Comparison of ENCODE assay signal across 15 cellular contexts in the genomic region with DNA sequence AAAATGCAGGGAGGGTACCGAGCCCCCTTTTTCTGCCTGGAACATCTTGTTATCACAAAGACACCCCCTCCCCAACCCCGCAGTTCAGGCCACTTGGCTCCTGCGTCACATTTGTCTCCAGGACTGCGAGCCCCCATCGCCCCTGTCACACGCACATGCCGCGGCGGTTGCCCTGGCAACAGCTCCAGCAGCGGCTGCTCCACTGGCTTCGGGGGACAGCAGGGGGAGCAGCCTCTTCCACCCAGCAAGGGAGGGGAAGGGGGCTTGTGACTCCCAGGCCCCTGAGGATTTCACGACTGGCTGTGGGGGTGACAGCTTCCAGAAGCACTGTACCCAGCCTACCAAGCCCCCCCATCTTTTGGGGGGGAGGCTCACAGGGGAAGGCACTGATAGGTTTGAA. TPM values are rescaled to one million over a fixed set of nuclear protein-coding genes. Genes with fewer than 3 reads are reported as not detected.
DNase-seq lines count a peak whose midpoint lies in the region; ATAC-seq and TF ChIP-seq lines count a peak whose summit lies in the region.
"Had no signal": no experiment of that assay in that cellular context is flagged by ENCODE, and none has a peak within 500 bp of the region (broad histone marks: within the 10 kb centered on the region; RNA-seq: fewer than 3 reads in every experiment).

No MANE protein-coding gene starts in this region.

- peaks cover 14% of the 10 kb centered on the region for H3K4me1 Mint-ChIP-seq in WTC11

- H3K27me3 Mint-ChIP-seq in WTC11 (ENCODE audit: low read depth), result peaks cover 35% of the 10 kb centered on the region

- H3K36me3 Mint-ChIP-seq in WTC11, result no peaks in the 10 kb centered on the region

- no peak overlapping the region for H3K27ac Mint-ChIP-seq in WTC11
- H3K27ac Mint-ChIP-seq: T-helper 17 cell had no signal

- no peaks in the 10 kb centered on the region for H3K9me3 Mint-ChIP-seq in WTC11

- CTCF ChIA-PET in WTC11 (lab: Charles Lee), result interaction anchor here (1.1 to 4.3 kb wide), 3 partner anchors 10 to 35 kb away, joined by 3 to 19 read pairs (median 5); no protein-coding TSS in a partner anchor

- TF ChIP-seq CTCF in WTC11 (IDR thresholded peaks at IDR 0.05), result no peak

- TF ChIP-seq POLR2A in erythroblast (IDR thresholded peaks at IDR 0.05; ENCODE audit: low read length), result no peak

- no peak overlapping the region for H3K4me3 Mint-ChIP-seq in WTC11

- peak; percentile 76 for DNase-seq in DMS 273 (lab: John Stamatoyannopoulos, UW; ENCODE audit: unreplicated experiment)
- no peak for DNase-seq in DMS 273 treated with DMSO at 0.1 percent for 48 hours (lab: John Stamatoyannopoulos, UW)
- peak; percentile 13 for DNase-seq in ELR (ENCODE audit: low read depth)
- peak; percentile 61 for DNase-seq in WTC11 (ENCODE audit: low spot score)
- DNase-seq in left kidney (ENCODE audit: low read depth, low spot score), result peak; percentile 69
- DNase-seq in erythroblast (lab: John Stamatoyannopoulos, UW), result no peak
- DNase-seq: activated CD4-positive, alpha-beta T cell treated with anti-CD3 and anti-CD28 coated beads for 4 hours; activated T-cell treated with anti-CD3 and anti-CD28 coated beads, Interleukin-2, amount 50 U/mL, for 48 hours; amniotic stem cell; Caco-2; mammary epithelial cell; NCI-H446; T-helper 17 cell had no signal

- ATAC-seq in WTC11 (no peak), GM21526 (IDR thresholded peaks at IDR 0.05; ENCODE audit: low FRiP score, unreplicated experiment) (no peak), GM21423 (IDR thresholded peaks at IDR 0.05; ENCODE audit: unreplicated experiment) (no peak)
- ATAC-seq: T-helper 17 cell had no signal

- POLR2A ChIA-PET in WTC11 (lab: Charles Lee), result no interaction called here

TF ChIP-seq in WTC11, 78 proteins besides CTCF, POLR2A, EP300 and RAD21:
- TF ChIP-seq, protein P1, sequence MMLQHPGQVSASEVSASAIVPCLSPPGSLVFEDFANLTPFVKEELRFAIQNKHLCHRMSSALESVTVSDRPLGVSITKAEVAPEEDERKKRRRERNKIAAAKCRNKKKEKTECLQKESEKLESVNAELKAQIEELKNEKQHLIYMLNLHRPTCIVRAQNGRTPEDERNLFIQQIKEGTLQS (CRISPR knock-in tag; conservative IDR thresholded peaks at IDR 0.05), result no peak
- no peak for TF ChIP-seq TP53 (CRISPR knock-in tag; IDR thresholded peaks at IDR 0.05)
- TF ChIP-seq, protein P2, sequence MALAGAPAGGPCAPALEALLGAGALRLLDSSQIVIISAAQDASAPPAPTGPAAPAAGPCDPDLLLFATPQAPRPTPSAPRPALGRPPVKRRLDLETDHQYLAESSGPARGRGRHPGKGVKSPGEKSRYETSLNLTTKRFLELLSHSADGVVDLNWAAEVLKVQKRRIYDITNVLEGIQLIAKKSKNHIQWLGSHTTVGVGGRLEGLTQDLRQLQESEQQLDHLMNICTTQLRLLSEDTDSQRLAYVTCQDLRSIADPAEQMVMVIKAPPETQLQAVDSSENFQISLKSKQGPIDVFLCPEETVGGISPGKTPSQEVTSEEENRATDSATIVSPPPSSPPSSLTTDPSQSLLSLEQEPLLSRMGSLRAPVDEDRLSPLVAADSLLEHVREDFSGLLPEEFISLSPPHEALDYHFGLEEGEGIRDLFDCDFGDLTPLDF (CRISPR knock-in tag; IDR thresholded peaks at IDR 0.05), result no peak
- TF ChIP-seq RELA (CRISPR knock-in tag; IDR thresholded peaks at IDR 0.05; ENCODE audit: borderline replicate concordance), result no peak
- TF ChIP-seq, protein P3, sequence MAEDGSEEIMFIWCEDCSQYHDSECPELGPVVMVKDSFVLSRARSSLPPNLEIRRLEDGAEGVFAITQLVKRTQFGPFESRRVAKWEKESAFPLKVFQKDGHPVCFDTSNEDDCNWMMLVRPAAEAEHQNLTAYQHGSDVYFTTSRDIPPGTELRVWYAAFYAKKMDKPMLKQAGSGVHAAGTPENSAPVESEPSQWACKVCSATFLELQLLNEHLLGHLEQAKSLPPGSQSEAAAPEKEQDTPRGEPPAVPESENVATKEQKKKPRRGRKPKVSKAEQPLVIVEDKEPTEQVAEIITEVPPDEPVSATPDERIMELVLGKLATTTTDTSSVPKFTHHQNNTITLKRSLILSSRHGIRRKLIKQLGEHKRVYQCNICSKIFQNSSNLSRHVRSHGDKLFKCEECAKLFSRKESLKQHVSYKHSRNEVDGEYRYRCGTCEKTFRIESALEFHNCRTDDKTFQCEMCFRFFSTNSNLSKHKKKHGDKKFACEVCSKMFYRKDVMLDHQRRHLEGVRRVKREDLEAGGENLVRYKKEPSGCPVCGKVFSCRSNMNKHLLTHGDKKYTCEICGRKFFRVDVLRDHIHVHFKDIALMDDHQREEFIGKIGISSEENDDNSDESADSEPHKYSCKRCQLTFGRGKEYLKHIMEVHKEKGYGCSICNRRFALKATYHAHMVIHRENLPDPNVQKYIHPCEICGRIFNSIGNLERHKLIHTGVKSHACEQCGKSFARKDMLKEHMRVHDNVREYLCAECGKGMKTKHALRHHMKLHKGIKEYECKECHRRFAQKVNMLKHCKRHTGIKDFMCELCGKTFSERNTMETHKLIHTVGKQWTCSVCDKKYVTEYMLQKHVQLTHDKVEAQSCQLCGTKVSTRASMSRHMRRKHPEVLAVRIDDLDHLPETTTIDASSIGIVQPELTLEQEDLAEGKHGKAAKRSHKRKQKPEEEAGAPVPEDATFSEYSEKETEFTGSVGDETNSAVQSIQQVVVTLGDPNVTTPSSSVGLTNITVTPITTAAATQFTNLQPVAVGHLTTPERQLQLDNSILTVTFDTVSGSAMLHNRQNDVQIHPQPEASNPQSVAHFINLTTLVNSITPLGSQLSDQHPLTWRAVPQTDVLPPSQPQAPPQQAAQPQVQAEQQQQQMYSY (CRISPR knock-in tag; IDR thresholded peaks at IDR 0.05), result no peak
- TF ChIP-seq, protein P4, sequence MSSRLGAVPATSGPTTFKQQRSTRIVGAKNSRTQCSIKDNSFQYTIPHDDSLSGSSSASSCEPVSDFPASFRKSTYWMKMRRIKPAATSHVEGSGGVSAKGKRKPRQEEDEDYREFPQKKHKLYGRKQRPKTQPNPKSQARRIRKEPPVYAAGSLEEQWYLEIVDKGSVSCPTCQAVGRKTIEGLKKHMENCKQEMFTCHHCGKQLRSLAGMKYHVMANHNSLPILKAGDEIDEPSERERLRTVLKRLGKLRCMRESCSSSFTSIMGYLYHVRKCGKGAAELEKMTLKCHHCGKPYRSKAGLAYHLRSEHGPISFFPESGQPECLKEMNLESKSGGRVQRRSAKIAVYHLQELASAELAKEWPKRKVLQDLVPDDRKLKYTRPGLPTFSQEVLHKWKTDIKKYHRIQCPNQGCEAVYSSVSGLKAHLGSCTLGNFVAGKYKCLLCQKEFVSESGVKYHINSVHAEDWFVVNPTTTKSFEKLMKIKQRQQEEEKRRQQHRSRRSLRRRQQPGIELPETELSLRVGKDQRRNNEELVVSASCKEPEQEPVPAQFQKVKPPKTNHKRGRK (CRISPR knock-in tag; IDR thresholded peaks at IDR 0.05; ENCODE audit: borderline replicate concordance), result no peak
- TF ChIP-seq JUN (CRISPR knock-in tag; IDR thresholded peaks at IDR 0.05), result no peak
- no peak for TF ChIP-seq ATF1 (CRISPR knock-in tag; IDR thresholded peaks at IDR 0.05)
- TF ChIP-seq NFYB (CRISPR knock-in tag; conservative IDR thresholded peaks at IDR 0.05; ENCODE audit: low read depth), result no peak

RNA-seq across cellular contexts. Expression of a gene that starts 2.6 kb away (rescaled TPM):
- 15.2 to 18.8 TPM (median 16.5 TPM) in 3 replicates for total RNA-seq in WTC11 (2021)

RNA-seq across cellular contexts. Expression of a gene that starts 15.7 kb away (rescaled TPM):
- 63.0 to 66.3 TPM (median 66.2 TPM) in 3 replicates for total RNA-seq in WTC11 (2021)

RNA-seq across cellular contexts. Expression of a gene that starts 15.7 kb away (rescaled TPM):
- total RNA-seq in WTC11 (2021), result 31.1 to 39.1 TPM (median 35.9 TPM) in 3 replicates

RNA-seq across cellular contexts. Expression of a gene that starts 26.6 kb away (rescaled TPM):
- total RNA-seq in WTC11 (2021), result 211 to 229 TPM (median 222 TPM) in 3 replicates

Comparison
In these comparisons a context has a peak if more than half of its experiments do, and no peak if none do; other contexts are left out.
1. DNase-seq: peak in DMS 273 (single experiment), ELR (single experiment), WTC11 (single experiment) and left kidney (single experiment); none in DMS 273 treated with DMSO at 0.1 percent for 48 hours (single experiment) and erythroblast (0 of 2).